ENCODE assay signal across 25 cellular contexts in genomic region chr2:32735370-32735769, GRCh38.
"Had no signal": no experiment of that assay in that cellular context is flagged by ENCODE, and none has a peak within 500 bp of the region (broad histone marks: within the 10 kb centered on the region; RNA-seq: fewer than 3 reads in every experiment).

No MANE protein-coding gene starts in this region.

- H3K27me3 Mint-ChIP-seq: activated naive CD8-positive, alpha-beta T cell had no signal

- H3K4me3 Mint-ChIP-seq: activated CD8-positive, alpha-beta T cell treated with anti-CD3 and anti-CD28 coated beads, Interleukin-2, amount 10 ng/mL, durations not matched to agents 7 days and 5 days; activated naive CD4-positive, alpha-beta T cell treated with anti-CD3 and anti-CD28 coated beads for 36 hours; activated naive CD8-positive, alpha-beta T cell; activated T-helper 1 cell treated with anti-CD3 and anti-CD28 coated beads, Interleukin-12 subunit alpha, Interleukin-12 subunit beta, Interleukin-2, Interleukin-4 antibody, amounts not matched to agents 30 ng/mL and 10 ng/mL and 1 ng/mL, durations not matched to agents 14 hours and 24 hours and 36 hours had no signal

- H3K9me3 Mint-ChIP-seq: activated naive CD4-positive, alpha-beta T cell treated with anti-CD3 and anti-CD28 coated beads for 36 hours; activated T-helper 1 cell treated with anti-CD3 and anti-CD28 coated beads, Interleukin-12 subunit alpha, Interleukin-12 subunit beta, Interleukin-2, Interleukin-4 antibody, amounts not matched to agents 30 ng/mL and 10 ng/mL and 1 ng/mL, durations not matched to agents 14 hours and 24 hours and 36 hours had no signal

- H3K27ac ChIP-seq: Peyer's patch, RWPE1, SJCRH30 had no signal

- ATAC-seq: activated CD4-positive, CD25-positive, alpha-beta regulatory T cell treated with anti-CD3 and anti-CD28 coated beads, Interleukin-2, amount 50 U/mL, for 24 hours; activated CD8-positive, alpha-beta T cell treated with anti-CD3 and anti-CD28 coated beads, Interleukin-2, amount 10 ng/mL, durations not matched to agents 7 days and 5 days had no signal

- DNase-seq: activated CD4-positive, alpha-beta T cell treated with anti-CD3 and anti-CD28 coated beads for 48 hours; activated CD4-positive, alpha-beta T cell treated with anti-CD3 and anti-CD28 coated beads, Interleukin-2, amount 50 U/mL, for 4 hours; activated CD8-positive, alpha-beta memory T cell treated with anti-CD3 and anti-CD28 coated beads, Interleukin-2, amount 50 U/mL, for 48 hours; activated CD8-positive, alpha-beta T cell treated with anti-CD3 and anti-CD28 coated beads, Interleukin-2, amount 10 ng/mL, durations not matched to agents 7 days and 5 days; activated gamma-delta T cell; activated naive CD4-positive, alpha-beta T cell treated with anti-CD3 and anti-CD28 coated beads for 36 hours; activated T-cell treated with anti-CD3 and anti-CD28 coated beads, Interleukin-2, amount 50 U/mL, for 1 hour; MG63; NCI-H1105; NCI-H1436; NCI-H187; NCI-H2081; NCI-H510A treated with DMSO at 0.1 percent for 48 hours; NCI-H69; NK-92 treated with Interleukin-12 subunit alpha and Interleukin-12 subunit beta, amount 100 ng/mL, for 24 hours; Peyer's patch; Right ventricle myocardium superior; SJCRH30; T-helper 2 cell; T1000 had no signal

- H3K9me3 ChIP-seq: MG63, Peyer's patch, SJCRH30 had no signal

- H3K4me3 ChIP-seq: MG63, Peyer's patch, SJCRH30 had no signal

- H3K36me3 ChIP-seq: MG63, Peyer's patch, SJCRH30 had no signal

- H3K4me1 ChIP-seq: Peyer's patch had no signal

- H3K27me3 ChIP-seq: MG63, Peyer's patch, SJCRH30 had no signal

- FAIRE-seq: TTC549 had no signal

- H3K27ac Mint-ChIP-seq: activated CD8-positive, alpha-beta T cell treated with anti-CD3 and anti-CD28 coated beads, Interleukin-2, amount 10 ng/mL, durations not matched to agents 7 days and 5 days; activated naive CD4-positive, alpha-beta T cell treated with anti-CD3 and anti-CD28 coated beads for 36 hours; activated naive CD8-positive, alpha-beta T cell; activated T-helper 1 cell treated with anti-CD3 and anti-CD28 coated beads, Interleukin-12 subunit alpha, Interleukin-12 subunit beta, Interleukin-2, Interleukin-4 antibody, amounts not matched to agents 30 ng/mL and 10 ng/mL and 1 ng/mL, durations not matched to agents 14 hours and 24 hours and 36 hours had no signal
